Comparison of ENCODE assay signal across 1 cellular context in the genomic region with DNA sequence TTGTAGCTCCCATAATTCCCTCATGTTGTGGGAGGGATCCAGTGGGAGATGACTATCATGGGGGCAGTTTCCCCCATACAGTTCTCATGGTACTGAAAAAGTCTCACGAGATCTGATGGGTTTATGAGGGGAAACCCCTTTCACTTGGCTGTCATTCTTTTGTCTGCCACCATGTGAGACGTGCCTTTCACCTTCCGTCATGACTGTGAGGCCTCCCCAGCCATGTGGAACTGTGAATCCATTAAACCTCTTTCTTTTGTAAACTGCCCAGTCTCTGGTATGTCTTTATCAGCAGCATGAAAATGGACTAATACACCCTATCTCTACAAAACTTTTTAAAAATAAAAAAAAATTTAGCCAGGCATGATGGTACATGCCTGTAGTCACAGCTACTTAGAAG.
TF ChIP-seq lines count a peak whose summit lies in the region.

No MANE protein-coding gene starts in this region.

TF ChIP-seq in HepG2, 621 proteins besides CTCF, POLR2A, EP300 and RAD21:
- TF ChIP-seq TEAD2 (CRISPR knock-in tag; IDR thresholded peaks at IDR 0.05) (no peak), ZNF430 (CRISPR knock-in tag; IDR thresholded peaks at IDR 0.05) (peak; percentile 98), ETV5 (CRISPR knock-in tag; IDR thresholded peaks at IDR 0.05; ENCODE audit: borderline replicate concordance) (no peak), ZSCAN31 (CRISPR knock-in tag; IDR thresholded peaks at IDR 0.05; ENCODE audit: low read depth) (no peak)
